In the genomic region with DNA sequence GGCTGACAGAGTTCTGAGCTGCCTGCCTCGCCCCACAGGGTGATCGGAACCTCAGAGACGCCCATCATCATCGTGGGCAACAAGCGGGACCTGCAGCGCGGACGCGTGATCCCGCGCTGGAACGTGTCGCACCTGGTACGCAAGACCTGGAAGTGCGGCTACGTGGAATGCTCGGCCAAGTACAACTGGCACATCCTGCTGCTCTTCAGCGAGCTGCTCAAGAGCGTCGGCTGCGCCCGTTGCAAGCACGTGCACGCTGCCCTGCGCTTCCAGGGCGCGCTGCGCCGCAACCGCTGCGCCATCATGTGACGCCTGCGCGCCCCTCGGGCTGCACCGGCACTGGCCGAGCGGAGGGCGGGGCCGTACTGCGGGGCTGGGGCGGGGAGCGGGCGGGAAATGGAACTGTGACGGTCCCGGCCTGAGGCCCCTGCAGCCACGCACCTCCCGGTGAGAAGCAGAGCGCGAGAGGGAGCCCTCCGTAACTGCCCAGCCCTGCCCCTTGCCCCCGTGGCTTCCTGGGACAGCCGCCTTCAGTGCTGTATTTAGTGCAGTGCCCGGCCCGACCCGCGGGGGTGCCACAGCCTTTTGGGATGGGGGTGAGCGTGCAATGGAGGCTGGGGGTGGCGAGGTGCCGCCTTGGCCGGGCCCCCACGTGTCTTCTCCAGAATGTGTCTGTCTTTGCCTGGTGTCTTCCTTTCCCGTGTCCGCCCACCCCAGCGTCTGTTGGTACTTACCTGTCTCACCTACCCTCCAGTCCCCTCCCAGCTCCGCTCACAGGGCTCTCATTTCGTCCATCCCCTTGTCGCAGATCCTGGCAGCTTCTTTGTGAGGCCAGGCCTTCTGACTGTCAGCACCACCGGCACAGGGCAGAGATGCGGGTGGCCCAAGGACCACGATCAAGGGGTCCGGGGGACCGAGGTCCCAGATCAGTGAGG, we compare ENCODE assay signal across 1 cellular context.
TF ChIP-seq lines count a peak whose summit lies in the region.

No MANE protein-coding gene starts in this region.

TF ChIP-seq in HepG2, 621 proteins besides CTCF, POLR2A, EP300 and RAD21:
- peak; percentile 19 for TF ChIP-seq AGO2 (optimal IDR thresholded peaks at IDR 0.05; ENCODE audit: low read depth, low read length)
- no peak for TF ChIP-seq ZNF7 (CRISPR knock-in tag; IDR thresholded peaks at IDR 0.05)
- no peak for TF ChIP-seq NBN (conservative IDR thresholded peaks at IDR 0.05)
- TF ChIP-seq HNRNPLL (IDR thresholded peaks at IDR 0.05; ENCODE audit: low read depth, low read length, poor library complexity, severe bottlenecking), result no peak
- no peak for TF ChIP-seq STAT6 (CRISPR knock-in tag; IDR thresholded peaks at IDR 0.05; ENCODE audit: borderline replicate concordance)
- TF ChIP-seq, protein P1, sequence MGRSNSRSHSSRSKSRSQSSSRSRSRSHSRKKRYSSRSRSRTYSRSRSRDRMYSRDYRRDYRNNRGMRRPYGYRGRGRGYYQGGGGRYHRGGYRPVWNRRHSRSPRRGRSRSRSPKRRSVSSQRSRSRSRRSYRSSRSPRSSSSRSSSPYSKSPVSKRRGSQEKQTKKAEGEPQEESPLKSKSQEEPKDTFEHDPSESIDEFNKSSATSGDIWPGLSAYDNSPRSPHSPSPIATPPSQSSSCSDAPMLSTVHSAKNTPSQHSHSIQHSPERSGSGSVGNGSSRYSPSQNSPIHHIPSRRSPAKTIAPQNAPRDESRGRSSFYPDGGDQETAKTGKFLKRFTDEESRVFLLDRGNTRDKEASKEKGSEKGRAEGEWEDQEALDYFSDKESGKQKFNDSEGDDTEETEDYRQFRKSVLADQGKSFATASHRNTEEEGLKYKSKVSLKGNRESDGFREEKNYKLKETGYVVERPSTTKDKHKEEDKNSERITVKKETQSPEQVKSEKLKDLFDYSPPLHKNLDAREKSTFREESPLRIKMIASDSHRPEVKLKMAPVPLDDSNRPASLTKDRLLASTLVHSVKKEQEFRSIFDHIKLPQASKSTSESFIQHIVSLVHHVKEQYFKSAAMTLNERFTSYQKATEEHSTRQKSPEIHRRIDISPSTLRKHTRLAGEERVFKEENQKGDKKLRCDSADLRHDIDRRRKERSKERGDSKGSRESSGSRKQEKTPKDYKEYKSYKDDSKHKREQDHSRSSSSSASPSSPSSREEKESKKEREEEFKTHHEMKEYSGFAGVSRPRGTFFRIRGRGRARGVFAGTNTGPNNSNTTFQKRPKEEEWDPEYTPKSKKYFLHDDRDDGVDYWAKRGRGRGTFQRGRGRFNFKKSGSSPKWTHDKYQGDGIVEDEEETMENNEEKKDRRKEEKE (IDR thresholded peaks at IDR 0.05), result no peak
- no peak for TF ChIP-seq RBFOX2 (IDR thresholded peaks at IDR 0.05; ENCODE audit: low read depth, low read length)
- TF ChIP-seq AGO1 (IDR thresholded peaks at IDR 0.05; ENCODE audit: low read depth, low read length, poor library complexity, severe bottlenecking), result peak; percentile 15
- TF ChIP-seq SMC3 (IDR thresholded peaks at IDR 0.05; ENCODE audit: low read length), result no peak
